In genomic region chr19:45883586-45883880, GRCh38 we compare ENCODE assay signal across 10 cellular contexts. TPM values are rescaled to one million over a fixed set of nuclear protein-coding genes. Genes with fewer than 3 reads are reported as not detected.
DNase-seq lines count a peak whose midpoint lies in the region; ATAC-seq, FAIRE-seq and TF ChIP-seq lines count a peak whose summit lies in the region.
"Had no signal": no experiment of that assay in that cellular context is flagged by ENCODE, and none has a peak within 500 bp of the region (broad histone marks: within the 10 kb centered on the region; RNA-seq: fewer than 3 reads in every experiment).

No MANE protein-coding gene starts in this region.

- peaks cover 4 to 5% of the 10 kb centered on the region in 2 donors for H3K27me3 Mint-ChIP-seq in T-cell

- H3K36me3 ChIP-seq in HEK293 (ENCODE audit: control insufficient read depth in 2 of 2, insufficient read depth in 1 of 2, low read length in 2 of 2) (peaks cover 0 to 16% of the 10 kb centered on the region in 2 experiments; a peak in 1 of 3 replicates), gastrocnemius medialis (peaks cover 0 to 6% of the 10 kb centered on the region in 2 donors), kidney (ENCODE audit: control insufficient read depth in 1 of 2, insufficient read depth in 2 of 2, low read length in 2 of 2) (no peaks in the 10 kb centered on the region)

- H3K27me3 ChIP-seq in gastrocnemius medialis = no peaks in the 10 kb centered on the region
- H3K27me3 ChIP-seq: testis had no signal

- no peak for TF ChIP-seq POLR2A in gastrocnemius medialis (IDR thresholded peaks at IDR 0.05)

- H3K9me3 ChIP-seq in HEK293 (ENCODE audit: control insufficient read depth, insufficient read depth, low read depth, low read length) = no peaks in the 10 kb centered on the region
- H3K9me3 ChIP-seq in gastrocnemius medialis = no peaks in the 10 kb centered on the region
- no peaks in the 10 kb centered on the region for H3K9me3 ChIP-seq in kidney (ENCODE audit: control insufficient read depth in 1 of 2, low read length in 2 of 2)
- H3K9me3 ChIP-seq: testis had no signal

- H3K36me3 Mint-ChIP-seq in T-cell = no peaks in the 10 kb centered on the region

- H3K4me3 ChIP-seq in HEK293 (ENCODE audit: low read depth, low read length) (no peak overlapping the region), epithelial cell of esophagus (ENCODE audit: low read length) (peak overlapping the region; percentile 17), gastrocnemius medialis (peak overlapping the region in 3 of 4 donors; percentile 0 to 9 (median 4)), kidney (ENCODE audit: low read length in 2 of 2) (peak overlapping the region in 1 of 2 donors; percentile 8)

- H3K9ac ChIP-seq in kidney (ENCODE audit: low read length in 2 of 2) = peak overlapping the region in 1 of 2 donors; percentile 69

- no peaks in the 10 kb centered on the region for H3K9me3 Mint-ChIP-seq in T-cell

- H3K4me3 Mint-ChIP-seq in T-cell = peak overlapping the region; percentile 71 to 78 (median 71)

- intact Hi-C loops in gastrocnemius medialis (cut with DNase I; ENCODE audit: low total_unique reads) = no loop called here
- intact Hi-C loops in kidney (cut with DNase I) = no loop called here

- POLR2A ChIA-PET in HEK293 (lab: Yijun Ruan, JAX) (interaction anchor here (1.4 to 2.3 kb wide), 2 partner anchors 66 to 114 kb away, joined by 5 to 7 read pairs; partner anchors contain the start of gene SIX5), T-cell (lab: Charles Lee) (no interaction called here)

- H3K4me1 Mint-ChIP-seq in T-cell = peaks cover 22 to 34% (median 30%) of the 10 kb centered on the region in 3 donors

- H3K4me1 ChIP-seq in HEK293 (ENCODE audit: control insufficient read depth, insufficient read depth, low read length) (peaks cover 13% of the 10 kb centered on the region), gastrocnemius medialis (peaks cover 34 to 44% of the 10 kb centered on the region in 2 donors), kidney (ENCODE audit: control insufficient read depth in 1 of 2, insufficient read depth in 1 of 2, low read depth in 1 of 2, low read length in 2 of 2) (peaks cover 11 to 32% of the 10 kb centered on the region in 2 donors)

- CTCF ChIA-PET in HEK293 (lab: Yijun Ruan, JAX) (interaction anchor here (0.6 to 8.8 kb wide), 12 partner anchors 9 to 380 kb away, joined by 3 to 91 read pairs (median 4); partner anchors contain the start of genes FOXA3 and SYMPK), T-cell (lab: Charles Lee) (interaction anchor here in 1 of 2 donors (0.6 kb wide), 1 partner anchor 905 kb away, joined by 3 read pairs; no protein-coding TSS in a partner anchor)

- ATAC-seq in T-cell (replicated peaks in 1 of 4) (no peak), gastrocnemius medialis (no peak)

- DNase-seq in T-cell = no peak
- DNase-seq in epithelial cell of esophagus (ENCODE audit: low read depth) = no peak
- DNase-seq in gastrocnemius medialis = no peak
- DNase-seq in kidney = no peak
- DNase-seq in effector CD4-positive, alpha-beta T cell = no peak
- no peak for DNase-seq in NCI-H2227 treated with DMSO at 0.1 percent for 48 hours (lab: John Stamatoyannopoulos, UW)

- no peak for FAIRE-seq in kidney (lab: Jason Lieb, UNC)

- no peak for TF ChIP-seq CTCF in HEK293 (tag by site-specific recombination; IDR thresholded peaks at IDR 0.05)
- no peak for TF ChIP-seq CTCF in epithelial cell of esophagus (IDR thresholded peaks at IDR 0.05; ENCODE audit: insufficient read depth, low read depth, low read length, missing control alignments)
- TF ChIP-seq CTCF in gastrocnemius medialis (IDR thresholded peaks at IDR 0.05 in 4 of 5, conservative IDR thresholded peaks at IDR 0.05 in 1 of 5) = peak in 2 of 5 experiments; percentile 18 to 37
- TF ChIP-seq CTCF in kidney (IDR thresholded peaks at IDR 0.05; ENCODE audit: borderline replicate concordance, extremely low read depth, insufficient read depth) = no peak

- in situ Hi-C loops in gastrocnemius medialis (cut with MboI; ENCODE audit: low sequenced_read_pairs in 4 of 4) = no loop called here

- H3K27ac ChIP-seq in HEK293 (ENCODE audit: extremely low read depth, low read depth, low read length) (peak overlapping the region; percentile 28), gastrocnemius medialis (peak overlapping the region; percentile 44 to 90 (median 57)), kidney (ENCODE audit: low read depth in 2 of 2, low read length in 2 of 2) (peak overlapping the region in 1 of 2 donors; percentile 71)
- H3K27ac ChIP-seq: testis had no signal

- H3K27ac Mint-ChIP-seq in T-cell = peak overlapping the region; percentile 48 to 53

TF ChIP-seq in HEK293, 187 proteins besides CTCF, POLR2A, EP300 and RAD21:
- TF ChIP-seq ZNF138 (tag by site-specific recombination; IDR thresholded peaks at IDR 0.05; ENCODE audit: borderline replicate concordance) (no peak), ZBTB48 (tag by site-specific recombination; IDR thresholded peaks at IDR 0.05) (peak; percentile 16; the same call in 1 of the 2 replicates)
- TF ChIP-seq, protein P1, sequence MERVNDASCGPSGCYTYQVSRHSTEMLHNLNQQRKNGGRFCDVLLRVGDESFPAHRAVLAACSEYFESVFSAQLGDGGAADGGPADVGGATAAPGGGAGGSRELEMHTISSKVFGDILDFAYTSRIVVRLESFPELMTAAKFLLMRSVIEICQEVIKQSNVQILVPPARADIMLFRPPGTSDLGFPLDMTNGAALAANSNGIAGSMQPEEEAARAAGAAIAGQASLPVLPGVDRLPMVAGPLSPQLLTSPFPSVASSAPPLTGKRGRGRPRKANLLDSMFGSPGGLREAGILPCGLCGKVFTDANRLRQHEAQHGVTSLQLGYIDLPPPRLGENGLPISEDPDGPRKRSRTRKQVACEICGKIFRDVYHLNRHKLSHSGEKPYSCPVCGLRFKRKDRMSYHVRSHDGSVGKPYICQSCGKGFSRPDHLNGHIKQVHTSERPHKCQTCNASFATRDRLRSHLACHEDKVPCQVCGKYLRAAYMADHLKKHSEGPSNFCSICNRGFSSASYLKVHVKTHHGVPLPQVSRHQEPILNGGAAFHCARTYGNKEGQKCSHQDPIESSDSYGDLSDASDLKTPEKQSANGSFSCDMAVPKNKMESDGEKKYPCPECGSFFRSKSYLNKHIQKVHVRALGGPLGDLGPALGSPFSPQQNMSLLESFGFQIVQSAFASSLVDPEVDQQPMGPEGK (tag by site-specific recombination; IDR thresholded peaks at IDR 0.05) = peak; percentile 32; the same call in 1 of the 2 replicates

RNA-seq across cellular contexts. Expression of gene IRF2BP1, which starts 2.4 kb away (rescaled TPM):
- 10 to 100 TPM; 22.7 to 42.3 (median 38.0) TPM for total RNA-seq in T-cell
- total RNA-seq in gastrocnemius medialis = 10 to 100 TPM; 17.1 to 40.6 (median 28.6) TPM
- total RNA-seq in kidney = 23.2 TPM
- polyA plus RNA-seq in kidney (ENCODE audit: insufficient read depth, low read depth, low replicate concordance) = 18.2 TPM

RNA-seq across cellular contexts. Expression of gene MYPOP, which starts 18.9 kb away (rescaled TPM):
- 10 to 100 TPM in 3 of 5 donors, 1 to 10 TPM in 2; 7.3 to 17.5 (median 16.9) TPM for total RNA-seq in T-cell
- total RNA-seq in gastrocnemius medialis = 10 to 100 TPM in 1 of 4 donors, 1 to 10 TPM in 3; 5.9 to 12.4 (median 6.3) TPM
- total RNA-seq in kidney = 6.7 TPM
- 11.7 TPM for polyA plus RNA-seq in kidney (ENCODE audit: insufficient read depth, low read depth, low replicate concordance)

RNA-seq across cellular contexts. Expression of gene FOXA3, which starts 19.4 kb away (rescaled TPM):
- under 1 TPM in 1 of 5 donors, not detected in 4; 0.16 TPM for total RNA-seq in T-cell
- not detected for total RNA-seq in gastrocnemius medialis
- total RNA-seq in kidney = 3.7 TPM
- polyA plus RNA-seq in kidney (ENCODE audit: insufficient read depth, low read depth, low replicate concordance) = 1.8 TPM
- total RNA-seq: fibroblast of lung had no signal
- polyA plus RNA-seq: fibroblast of lung had no signal

RNA-seq across cellular contexts. Expression of gene SYMPK, which starts 20.6 kb away (rescaled TPM):
- 100 to 1,000 TPM in 1 of 5 donors, 10 to 100 TPM in 4; 89.7 to 102 (median 94.7) TPM for total RNA-seq in T-cell
- 10 to 100 TPM; 14.1 to 64.6 (median 34.9) TPM for total RNA-seq in gastrocnemius medialis
- total RNA-seq in kidney = 77.4 TPM
- 61.5 TPM for polyA plus RNA-seq in kidney (ENCODE audit: insufficient read depth, low read depth, low replicate concordance)

RNA-seq across cellular contexts. Expression of gene NANOS2, which starts 31.0 kb away (rescaled TPM):
- total RNA-seq in T-cell (not detected), gastrocnemius medialis (not detected), kidney (not detected)
- polyA plus RNA-seq in kidney (ENCODE audit: insufficient read depth, low read depth, low replicate concordance) = not detected
- total RNA-seq: fibroblast of lung, lower leg skin had no signal
- polyA plus RNA-seq: fibroblast of lung had no signal
